ENCODE assay signal across 15 cellular contexts in the genomic region with DNA sequence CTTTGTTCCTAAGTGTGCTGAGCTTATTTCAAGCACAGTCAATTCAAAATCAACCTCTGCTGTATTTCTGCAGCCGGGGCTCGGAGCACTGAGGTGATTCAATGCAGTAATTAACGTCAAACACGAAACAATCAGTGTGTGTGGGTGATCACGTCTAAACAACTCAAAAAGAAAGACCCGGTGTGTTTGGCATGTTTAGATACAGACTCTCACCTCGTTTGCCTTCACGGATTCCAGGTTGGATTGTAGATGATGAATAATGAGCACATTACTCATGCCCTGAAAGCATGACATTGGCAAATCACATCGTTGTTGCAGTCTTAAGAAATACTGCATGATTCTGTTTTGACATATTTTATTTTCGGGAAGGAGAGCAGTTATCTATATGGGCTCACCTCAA.
"Had no signal": no experiment of that assay in that cellular context is flagged by ENCODE, and none has a peak within 500 bp of the region (broad histone marks: within the 10 kb centered on the region; RNA-seq: fewer than 3 reads in every experiment).

No MANE protein-coding gene starts in this region.

- H3K4me1 ChIP-seq: body of pancreas, spleen had no signal

- H3K27ac ChIP-seq: body of pancreas, coronary artery, neutrophil, spleen, WERI-Rb-1 had no signal

- H3K27me3 ChIP-seq: body of pancreas, spleen had no signal

- DNase-seq: activated CD4-positive, alpha-beta T cell treated with anti-CD3 and anti-CD28 coated beads for 1 hour; activated naive CD8-positive, alpha-beta T cell treated with anti-CD3 and anti-CD28 coated beads for 36 hours; amniotic stem cell; body of pancreas; central memory CD4-positive, alpha-beta T cell; left cardiac atrium; mesendoderm; natural killer cell; retina; spleen; stimulated activated naive B cell treated with anti-CD40 and anti-IgM and Interleukin-4, amounts not matched to agents 10 μg/mL and 1 μg/mL and 100 μg/mL, for 72 hours; WERI-Rb-1 had no signal

- H3K9me3 Mint-ChIP-seq: activated naive CD8-positive, alpha-beta T cell treated with anti-CD3 and anti-CD28 coated beads for 36 hours; activated T-helper 1 cell treated with anti-CD3 and anti-CD28 coated beads, Interleukin-12 subunit alpha, Interleukin-12 subunit beta, Interleukin-2, Interleukin-4 antibody, amounts not matched to agents 30 ng/mL and 10 ng/mL and 1 ng/mL, durations not matched to agents 14 hours and 24 hours and 36 hours; natural killer cell had no signal

- H3K9me3 ChIP-seq: body of pancreas, neutrophil, spleen had no signal

- ATAC-seq: body of pancreas; left cardiac atrium; natural killer cell; stimulated activated naive B cell treated with anti-CD40 and anti-IgM and Interleukin-4, amounts not matched to agents 10 μg/mL and 1 μg/mL and 100 μg/mL, for 72 hours had no signal

- H3K36me3 ChIP-seq: neutrophil, spleen, WERI-Rb-1 had no signal

- H3K4me1 Mint-ChIP-seq: activated naive CD8-positive, alpha-beta T cell treated with anti-CD3 and anti-CD28 coated beads for 36 hours; natural killer cell had no signal

- H3K4me3 ChIP-seq: body of pancreas, coronary artery, spleen had no signal

- H3K4me3 Mint-ChIP-seq: activated naive CD8-positive, alpha-beta T cell treated with anti-CD3 and anti-CD28 coated beads for 36 hours; activated T-helper 1 cell treated with anti-CD3 and anti-CD28 coated beads, Interleukin-12 subunit alpha, Interleukin-12 subunit beta, Interleukin-2, Interleukin-4 antibody, amounts not matched to agents 30 ng/mL and 10 ng/mL and 1 ng/mL, durations not matched to agents 14 hours and 24 hours and 36 hours; natural killer cell; stimulated activated naive B cell treated with anti-CD40 and anti-IgM and Interleukin-4, amounts not matched to agents 10 μg/mL and 1 μg/mL and 100 μg/mL, for 72 hours had no signal

- H3K27ac Mint-ChIP-seq: activated naive CD8-positive, alpha-beta T cell treated with anti-CD3 and anti-CD28 coated beads for 36 hours; activated T-helper 1 cell treated with anti-CD3 and anti-CD28 coated beads, Interleukin-12 subunit alpha, Interleukin-12 subunit beta, Interleukin-2, Interleukin-4 antibody, amounts not matched to agents 30 ng/mL and 10 ng/mL and 1 ng/mL, durations not matched to agents 14 hours and 24 hours and 36 hours; natural killer cell; stimulated activated naive B cell treated with anti-CD40 and anti-IgM and Interleukin-4, amounts not matched to agents 10 μg/mL and 1 μg/mL and 100 μg/mL, for 72 hours had no signal

- H3K36me3 Mint-ChIP-seq: activated naive CD8-positive, alpha-beta T cell treated with anti-CD3 and anti-CD28 coated beads for 36 hours; natural killer cell; stimulated activated naive B cell treated with anti-CD40 and anti-IgM and Interleukin-4, amounts not matched to agents 10 μg/mL and 1 μg/mL and 100 μg/mL, for 72 hours had no signal
